ENCODE assay signal across 8 cellular contexts in the genomic region with DNA sequence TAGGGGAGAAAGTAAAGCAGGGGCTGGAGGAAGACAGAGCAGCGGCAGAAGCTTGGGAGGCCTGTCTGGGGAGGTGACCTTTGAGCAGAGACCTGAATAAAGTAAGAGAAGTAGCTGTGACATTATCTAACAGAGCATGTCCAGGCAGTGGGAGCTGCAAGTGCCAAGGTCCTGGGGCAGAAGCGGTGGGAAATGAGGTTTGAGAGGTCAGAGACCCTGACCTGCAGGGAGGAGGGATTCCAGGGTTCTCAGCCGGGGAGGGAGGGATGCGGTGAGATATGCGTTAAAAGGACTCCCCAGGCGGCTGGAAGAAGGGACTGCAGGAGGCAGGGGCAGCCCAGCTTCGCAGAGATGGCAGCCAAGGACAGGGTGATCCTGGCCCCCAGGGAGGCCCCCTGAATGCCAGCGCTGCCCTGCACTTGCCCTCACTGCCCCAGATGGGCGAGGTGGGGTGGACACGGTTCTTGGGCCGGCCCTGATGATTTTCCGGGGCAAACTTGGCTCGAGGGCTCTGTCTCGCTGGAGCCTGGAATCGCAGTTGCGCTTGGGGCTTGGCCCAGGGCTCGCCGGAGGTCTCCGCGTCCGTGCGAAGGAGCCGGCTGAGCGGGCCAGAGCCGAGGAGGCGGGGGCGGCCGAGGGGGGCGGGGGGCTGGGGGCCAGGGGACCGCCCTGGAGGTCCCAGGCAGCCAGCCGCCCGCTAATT. TPM values are rescaled to one million over a fixed set of nuclear protein-coding genes. Genes with fewer than 3 reads are reported as not detected.
DNase-seq lines count a peak whose midpoint lies in the region; ATAC-seq and TF ChIP-seq lines count a peak whose summit lies in the region.

No MANE protein-coding gene starts in this region.

- no peaks in the 10 kb centered on the region for H3K9me3 ChIP-seq in hepatocyte (ENCODE audit: low read depth)

- no peaks in the 10 kb centered on the region for H4K20me1 ChIP-seq in hepatocyte (ENCODE audit: insufficient read depth, poor library complexity, severe bottlenecking)

- peaks cover 17% of the 10 kb centered on the region for H3K4me1 Mint-ChIP-seq in activated B cell treated with CpG ODN at 0.5 μM for 24 hours

- H3K4me2 ChIP-seq in hepatocyte, result peak overlapping the region; percentile 63

- no peak overlapping the region for H3K27ac Mint-ChIP-seq in activated B cell treated with CpG ODN at 0.5 μM for 24 hours

- H3K27me3 Mint-ChIP-seq in activated B cell treated with CpG ODN at 0.5 μM for 24 hours, result peaks cover 41% of the 10 kb centered on the region

- no peak overlapping the region for H2AFZ ChIP-seq in hepatocyte

- H3K4me1 ChIP-seq in hepatocyte (ENCODE audit: insufficient read depth), result peaks cover 21% of the 10 kb centered on the region

- H3K27me3 ChIP-seq in hepatocyte, result peaks cover 72% of the 10 kb centered on the region

- H3K9me2 ChIP-seq in hepatocyte (replicated peaks; ENCODE audit: insufficient read depth), result no peaks in the 10 kb centered on the region

- H3K36me3 ChIP-seq in hepatocyte (replicated peaks; ENCODE audit: insufficient read depth, low read depth), result no peaks in the 10 kb centered on the region

- H3K27ac ChIP-seq in hepatocyte, result no peak overlapping the region

- no peak overlapping the region for H3K4me3 ChIP-seq in hepatocyte

- DNase-seq in stimulated activated CD4-positive, alpha-beta T cell treated with anti-CD3 and anti-CD28 coated beads, Interleukin-4, amount 100 ng/mL, for 24 hours, result peak; percentile 37
- no peak for DNase-seq in stimulated activated CD4-positive, alpha-beta T cell treated with anti-CD3 and anti-CD28 coated beads, Interleukin-1b, Interleukin-23, amount 100 ng/mL, for 48 hours
- DNase-seq in activated B cell treated with CpG ODN at 0.5 μM for 24 hours (no peak), hepatocyte (ENCODE audit: low spot score) (no peak), COR-L47 (lab: John Stamatoyannopoulos, UW) (no peak), NCI-H2227 (lab: John Stamatoyannopoulos, UW; ENCODE audit: unreplicated experiment) (no peak)
- DNase-seq in stimulated activated CD4-positive, alpha-beta T cell treated with anti-CD3 and anti-CD28 coated beads, Interleukin-15, amount 100 ng/mL, for 24 hours, result no peak

- H3K4me3 Mint-ChIP-seq in activated B cell treated with CpG ODN at 0.5 μM for 24 hours, result no peak overlapping the region

- POLR2A ChIA-PET in activated B cell treated with CpG ODN at 0.5 μM for 24 hours (lab: Charles Lee), result no interaction called here

- TF ChIP-seq CTCF in activated B cell treated with CpG ODN at 0.5 μM for 24 hours (IDR thresholded peaks at IDR 0.05) (no peak), hepatocyte (IDR thresholded peaks at IDR 0.05; ENCODE audit: poor library complexity) (peak; percentile 15)

- intact Hi-C loops in activated B cell treated with CpG ODN at 0.5 μM for 24 hours (cut with micrococcal nuclease), result no loop called here

- CTCF ChIA-PET in activated B cell treated with CpG ODN at 0.5 μM for 24 hours (lab: Charles Lee), result interaction anchor here (1.7 kb wide), 1 partner anchor 244 kb away, joined by 4 read pairs; no protein-coding TSS in a partner anchor

- no peaks in the 10 kb centered on the region for H3K79me2 ChIP-seq in hepatocyte

- no peaks in the 10 kb centered on the region for H3K36me3 Mint-ChIP-seq in activated B cell treated with CpG ODN at 0.5 μM for 24 hours (ENCODE audit: low read depth)

- 9% methylated on average over 24 of the region's 32 CpGs for WGBS in hepatocyte (ENCODE audit: low lambda C conversion rate, missing lambda C conversion rate)

- ATAC-seq in activated B cell treated with CpG ODN at 0.5 μM for 24 hours (ENCODE audit: low read depth) (peak; percentile 51), HG03139 (IDR thresholded peaks at IDR 0.05; ENCODE audit: unreplicated experiment) (no peak)

- H3K9me3 Mint-ChIP-seq in activated B cell treated with CpG ODN at 0.5 μM for 24 hours, result no peaks in the 10 kb centered on the region

RNA-seq across cellular contexts. Expression of gene CRLF1, which starts 3.2 kb away (rescaled TPM):
- total RNA-seq in activated B cell treated with CpG ODN at 0.5 μM for 24 hours (not detected in 2 replicates), hepatocyte (8.6 and 13.9 TPM in 2 replicates)
- polyA plus RNA-seq in hepatocyte, result 28.4 and 42.2 TPM in 2 replicates

RNA-seq across cellular contexts. Expression of gene TMEM59L, which starts 9.3 kb away (rescaled TPM):
- 0.64 TPM in 1 of 2 replicates, not detected in the other for total RNA-seq in activated B cell treated with CpG ODN at 0.5 μM for 24 hours
- total RNA-seq in hepatocyte, result 0.40 and 1.5 TPM in 2 replicates
- 4.9 and 9.1 TPM in 2 replicates for polyA plus RNA-seq in hepatocyte

RNA-seq across cellular contexts. Expression of gene REX1BD, which starts 14.8 kb away (rescaled TPM):
- 83.7 and 85.9 TPM in 2 replicates for total RNA-seq in activated B cell treated with CpG ODN at 0.5 μM for 24 hours
- total RNA-seq in hepatocyte, result 59.9 and 62.6 TPM in 2 replicates
- polyA plus RNA-seq in hepatocyte, result 105 and 131 TPM in 2 replicates

RNA-seq across cellular contexts. Expression of gene UBA52, which starts 31.7 kb away (rescaled TPM):
- 1,962 and 2,164 TPM in 2 replicates for total RNA-seq in activated B cell treated with CpG ODN at 0.5 μM for 24 hours
- total RNA-seq in hepatocyte, result 561 and 593 TPM in 2 replicates
- polyA plus RNA-seq in hepatocyte, result 470 and 498 TPM in 2 replicates

RNA-seq across cellular contexts. Expression of gene KLHL26, which starts 33.4 kb away (rescaled TPM):
- total RNA-seq in activated B cell treated with CpG ODN at 0.5 μM for 24 hours (10.9 and 11.3 TPM in 2 replicates), hepatocyte (4.1 and 5.0 TPM in 2 replicates)
- polyA plus RNA-seq in hepatocyte, result 3.9 and 7.6 TPM in 2 replicates
